23 cellular contexts compared by ENCODE assay signal in the genomic region with DNA sequence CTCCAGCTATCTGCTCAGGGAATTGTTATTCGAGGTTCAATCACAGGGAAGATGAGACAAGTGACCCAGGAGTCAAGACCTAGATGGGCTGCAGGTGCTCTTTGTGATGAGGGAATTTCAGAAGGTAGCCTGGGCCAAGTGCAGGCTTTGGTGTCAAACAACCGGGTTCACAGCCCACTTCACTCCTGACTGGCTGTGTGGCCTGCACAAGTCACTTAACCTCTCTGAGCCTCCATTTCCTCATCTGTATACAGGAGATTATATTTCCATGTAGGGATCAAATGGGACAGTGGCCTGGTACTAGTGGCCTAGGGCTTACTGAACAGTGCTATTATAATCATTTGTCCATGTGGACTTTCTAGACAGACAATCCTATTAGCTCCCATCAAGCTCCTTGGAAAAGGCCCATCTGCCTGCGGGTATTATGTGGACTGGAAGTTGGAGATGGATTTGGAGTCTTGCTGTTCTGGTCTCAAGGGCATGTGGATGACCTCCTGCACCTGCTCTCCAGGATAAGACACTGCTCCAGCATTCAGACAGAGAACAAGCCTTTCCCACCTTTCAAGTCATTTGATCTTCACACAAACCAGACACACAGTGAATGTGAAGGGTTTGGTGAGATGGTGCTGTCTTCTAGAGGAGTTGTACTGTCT. TPM values are rescaled to one million over a fixed set of nuclear protein-coding genes. Genes with fewer than 3 reads are reported as not detected.
DNase-seq lines count a peak whose midpoint lies in the region; ATAC-seq, FAIRE-seq and TF ChIP-seq lines count a peak whose summit lies in the region.
"Had no signal": no experiment of that assay in that cellular context is flagged by ENCODE, and none has a peak within 500 bp of the region (broad histone marks: within the 10 kb centered on the region; RNA-seq: fewer than 3 reads in every experiment).

No MANE protein-coding gene starts in this region.

- DNase-seq in heart left ventricle (no peak), left cardiac atrium (no peak), A549 (ENCODE audit: low read depth in 1 of 2, low spot score in 1 of 2) (no peak), NCI-H82 treated with DMSO at 0.1 percent for 48 hours (lab: John Stamatoyannopoulos, UW; ENCODE audit: unreplicated experiment) (peak; percentile 87), HEK293T (ENCODE audit: extremely low spot score) (no peak), suprapubic skin (ENCODE audit: low spot score in 2 of 2) (no peak)
- no peak for DNase-seq in CD4-positive, alpha-beta memory T cell
- DNase-seq: 8988T, GDM1, HCEC 1CT, KBM-7, NCI-H1092 treated with DMSO at 0.1 percent for 48 hours, NCI-H146, NCI-H2029, NCI-H2227 treated with DMSO at 0.1 percent for 48 hours, NCI-H510A had no signal

- POLR2A ChIA-PET in A549 (lab: Yijun Ruan, JAX) (no interaction called here), HEK293T (lab: Yijun Ruan, JAX) (no interaction called here)
- POLR2A ChIA-PET in CD4-positive, alpha-beta memory T cell (lab: Charles Lee; ENCODE audit: partially characterized antibody), result interaction anchor here (1.3 kb wide), 1 partner anchor 10 kb away, joined by 3 read pairs; a partner anchor contains a TSS

- no peaks in the 10 kb centered on the region for H3K9me3 ChIP-seq in heart left ventricle
- H3K9me3 ChIP-seq in A549, result no peaks in the 10 kb centered on the region
- H3K9me3 ChIP-seq in parathyroid adenoma (ENCODE audit: control insufficient read depth, low read length), result no peaks in the 10 kb centered on the region
- no peaks in the 10 kb centered on the region for H3K9me3 ChIP-seq in CD4-positive, alpha-beta memory T cell (ENCODE audit: control insufficient read depth in 1 of 2, low read length in 2 of 2)
- no peaks in the 10 kb centered on the region for H3K9me3 ChIP-seq in suprapubic skin
- H3K9me3 ChIP-seq: SJSA1 had no signal

- CTCF ChIA-PET in A549 (lab: Yijun Ruan, JAX), result interaction anchor here (1.2 to 4.3 kb wide), 5 partner anchors 17 to 111 kb away, joined by 3 to 33 read pairs (median 13); no protein-coding TSS in a partner anchor
- CTCF ChIA-PET in HEK293T (lab: Yijun Ruan, JAX), result interaction anchor here (0.6 kb wide), 1 partner anchor 15 kb away, joined by 4 read pairs; no protein-coding TSS in a partner anchor
- CTCF ChIA-PET in CD4-positive, alpha-beta memory T cell (lab: Charles Lee; ENCODE audit: partially characterized antibody), result interaction anchor here (0.9 to 2.4 kb wide), 2 partner anchors 23 to 70 kb away, joined by 3 to 9 read pairs; no protein-coding TSS in a partner anchor

- peak overlapping the region; percentile 31 for H2AFZ ChIP-seq in parathyroid adenoma
- H2AFZ ChIP-seq: GM23338 had no signal

- TF ChIP-seq CTCF in heart left ventricle (IDR thresholded peaks at IDR 0.05), result no peak
- TF ChIP-seq CTCF in A549 (IDR thresholded peaks at IDR 0.05), result no peak
- no peak for TF ChIP-seq CTCF in parathyroid adenoma (IDR thresholded peaks at IDR 0.05)
- TF ChIP-seq CTCF in suprapubic skin (IDR thresholded peaks at IDR 0.05), result no peak

- TF ChIP-seq RAD21 in A549 (conservative IDR thresholded peaks at IDR 0.05 in 1 of 2, IDR thresholded peaks at IDR 0.05 in 1 of 2), result no peak

- TF ChIP-seq EP300 in A549 (IDR thresholded peaks at IDR 0.05) (no peak), suprapubic skin (IDR thresholded peaks at IDR 0.05) (no peak)

- no peaks in the 10 kb centered on the region for H3K36me3 ChIP-seq in heart left ventricle
- no peaks in the 10 kb centered on the region for H3K36me3 ChIP-seq in parathyroid adenoma (ENCODE audit: control insufficient read depth, insufficient read depth, low read length)
- no peaks in the 10 kb centered on the region for H3K36me3 ChIP-seq in CD4-positive, alpha-beta memory T cell (ENCODE audit: insufficient read depth, low read length)
- H3K36me3 ChIP-seq in suprapubic skin, result no peaks in the 10 kb centered on the region
- H3K36me3 ChIP-seq: SJSA1 had no signal

- no peak for TF ChIP-seq POLR2A in heart left ventricle (IDR thresholded peaks at IDR 0.05)
- TF ChIP-seq POLR2A in A549 (IDR thresholded peaks at IDR 0.05; ENCODE audit: low read length), result no peak
- TF ChIP-seq POLR2A in suprapubic skin (IDR thresholded peaks at IDR 0.05), result no peak

- no peak for FAIRE-seq in A549 (lab: Jason Lieb, UNC)
- FAIRE-seq: D721Med, GM18507 had no signal

- peak overlapping the region in 10 of 12 donors; percentile 34 to 88 (median 57) for H3K27ac ChIP-seq in heart left ventricle
- H3K27ac ChIP-seq in A549, result no peak overlapping the region; a peak in 1 of 6 replicates
- H3K27ac ChIP-seq in parathyroid adenoma, result peak overlapping the region; percentile 9
- no peak overlapping the region for H3K27ac ChIP-seq in CD4-positive, alpha-beta memory T cell (ENCODE audit: low read depth, low read length)
- H3K27ac ChIP-seq in suprapubic skin, result no peak overlapping the region
- H3K27ac ChIP-seq: C4-2B, SJSA1 had no signal

- H3K9ac ChIP-seq in parathyroid adenoma, result no peak overlapping the region

- H3K27me3 ChIP-seq in heart left ventricle (peaks cover 0 to 24% (median 10%) of the 10 kb centered on the region in 9 donors), parathyroid adenoma (ENCODE audit: control insufficient read depth, insufficient read depth, low read length) (no peaks in the 10 kb centered on the region), suprapubic skin (peaks cover 8% of the 10 kb centered on the region)
- no peaks in the 10 kb centered on the region for H3K27me3 ChIP-seq in CD4-positive, alpha-beta memory T cell (ENCODE audit: insufficient read depth, low read length)

- no peaks in the 10 kb centered on the region for H3K9me3 Mint-ChIP-seq in CD4-positive, alpha-beta memory T cell
- H3K9me3 Mint-ChIP-seq: GM23338 had no signal

- H3K4me1 ChIP-seq in heart left ventricle, result peaks cover 0 to 47% (median 21%) of the 10 kb centered on the region in 12 donors
- peaks cover 9% of the 10 kb centered on the region; the same call in 2 of the 3 replicates for H3K4me1 ChIP-seq in A549
- H3K4me1 ChIP-seq in parathyroid adenoma, result peaks cover 13% of the 10 kb centered on the region
- H3K4me1 ChIP-seq in CD4-positive, alpha-beta memory T cell (ENCODE audit: insufficient read depth, low read length), result peaks cover 32% of the 10 kb centered on the region
- peaks cover 42% of the 10 kb centered on the region for H3K4me1 ChIP-seq in suprapubic skin

- no peak overlapping the region for H3K4me3 Mint-ChIP-seq in CD4-positive, alpha-beta memory T cell
- H3K4me3 Mint-ChIP-seq: GM23338 had no signal

- H3K27ac Mint-ChIP-seq in CD4-positive, alpha-beta memory T cell, result peak overlapping the region in 1 of 7 donors; percentile 97
- H3K27ac Mint-ChIP-seq: GM23338 had no signal

- H3K4me1 Mint-ChIP-seq in CD4-positive, alpha-beta memory T cell, result peaks cover 18 to 40% (median 26%) of the 10 kb centered on the region in 4 donors

- H3K4me3 ChIP-seq in heart left ventricle (no peak overlapping the region), A549 (no peak overlapping the region), parathyroid adenoma (ENCODE audit: low read depth, low read length) (no peak overlapping the region), suprapubic skin (no peak overlapping the region)
- no peak overlapping the region for H3K4me3 ChIP-seq in CD4-positive, alpha-beta memory T cell (ENCODE audit: low read length in 2 of 2)
- H3K4me3 ChIP-seq: GM23338, SJSA1 had no signal

- no peak overlapping the region for H3K4me2 ChIP-seq in A549
- H3K4me2 ChIP-seq in parathyroid adenoma (ENCODE audit: low read length), result no peak overlapping the region
- H3K4me2 ChIP-seq: GM23338 had no signal

- intact Hi-C loops in heart left ventricle (cut with DNase I), result no loop called here
- intact Hi-C loops in left cardiac atrium (cut with DNase I), result no loop called here
- intact Hi-C loops in CD4-positive, alpha-beta memory T cell (cut with micrococcal nuclease), result no loop called here

- 90 to 96% (median 91%) methylated on average over 3 of the region's 3 CpGs for WGBS in heart left ventricle, 4 donors
- WGBS in A549 (ENCODE audit: missing lambda C conversion rate), result 77% methylated on average over 3 of the region's 3 CpGs
- 95% methylated on average over 3 of the region's 3 CpGs for WGBS in suprapubic skin

- H3K79me2 ChIP-seq in parathyroid adenoma, result no peaks in the 10 kb centered on the region

- peaks cover under 1 to 6% of the 10 kb centered on the region in 2 donors for H3K36me3 Mint-ChIP-seq in CD4-positive, alpha-beta memory T cell

- peaks cover 0 to 6% of the 10 kb centered on the region in 2 donors for H3K27me3 Mint-ChIP-seq in CD4-positive, alpha-beta memory T cell

- ATAC-seq in heart left ventricle (no peak), left cardiac atrium (no peak), A549 (no peak)
- ATAC-seq: GM23338, Panc1 had no signal

RNA-seq across cellular contexts. Expression of a gene that starts 3.1 kb away (rescaled TPM):
- 100 to 1,000 TPM in 4 of 9 donors, 10 to 100 TPM in 5; 20.6 to 918 (median 77.7) TPM for total RNA-seq in heart left ventricle
- polyA plus RNA-seq in heart left ventricle, result 100 to 1,000 TPM; 144 to 145 TPM
- total RNA-seq in left cardiac atrium, result 100 to 1,000 TPM; 104 to 336 TPM
- polyA plus RNA-seq in A549 (2011; rRNA removed), result 44.0 and 74.5 TPM in 2 replicates
- polyA plus RNA-seq in A549 (2012; cell fraction: cytosol; rRNA removed), result 137 and 141 TPM in 2 replicates
- polyA plus RNA-seq in A549 (2012; cell fraction: nucleus; rRNA removed), result 101 and 209 TPM in 2 replicates
- polyA plus RNA-seq in A549 (2017; fragmentation: RNase III; extraction: RNeasy Plus Mini Kit Qiagen cat#74134 plus additional on column Dnase treatment), result 73.4 to 131 TPM (median 121 TPM) in 3 replicates
- polyA minus RNA-seq in A549 (2011; rRNA and poly(A)+ RNA removed), result 203 and 212 TPM in 2 replicates
- 10 to 100 TPM; 21.0 to 23.7 TPM for total RNA-seq in CD4-positive, alpha-beta memory T cell
- polyA plus RNA-seq in CD4-positive, alpha-beta memory T cell, result 100 to 1,000 TPM in 1 of 2 donors, 10 to 100 TPM in 1; 76.0 to 146 TPM
- 1,000 to 10,000 TPM; 2,588 to 6,426 (median 4,304) TPM for total RNA-seq in suprapubic skin

RNA-seq across cellular contexts. Expression of a gene that starts 9.6 kb away (rescaled TPM):
- total RNA-seq in heart left ventricle (1 to 10 TPM in 2 of 9 donors, not detected in 7; 2.2 to 3.1 TPM), left cardiac atrium (not detected), suprapubic skin (10 to 100 TPM in 2 of 4 donors, 1 to 10 TPM in 2; 1.9 to 23.9 (median 11.9) TPM)
- polyA plus RNA-seq in heart left ventricle (not detected), A549 (2011; rRNA removed) (not detected in 2 replicates), A549 (2017; fragmentation: RNase III; extraction: RNeasy Plus Mini Kit Qiagen cat#74134 plus additional on column Dnase treatment) (not detected in 3 replicates)
- polyA plus RNA-seq in A549 (2012; cell fraction: cytosol; rRNA removed), result not detected in 2 replicates
- not detected in 2 replicates for polyA plus RNA-seq in A549 (2012; cell fraction: nucleus; rRNA removed)
- not detected in 2 replicates for polyA minus RNA-seq in A549 (2011; rRNA and poly(A)+ RNA removed)
- under 1 TPM in 1 of 2 experiments, not detected in 1; 0.78 TPM for total RNA-seq in CD4-positive, alpha-beta memory T cell
- not detected for polyA plus RNA-seq in CD4-positive, alpha-beta memory T cell
- total RNA-seq: SJSA1 had no signal

RNA-seq across cellular contexts. Expression of a gene that starts 11.3 kb away (rescaled TPM):
- 10 to 100 TPM in 1 of 9 donors, 1 to 10 TPM in 2, not detected in 6; 1.4 to 19.1 (median 6.0) TPM for total RNA-seq in heart left ventricle
- polyA plus RNA-seq in heart left ventricle, result 1 to 10 TPM in 1 of 2 donors, not detected in 1; 7.2 TPM
- 1 to 10 TPM; 3.6 to 5.1 TPM for total RNA-seq in left cardiac atrium
- polyA plus RNA-seq in A549 (2011; rRNA removed), result not detected in 2 replicates
- not detected in 2 replicates for polyA plus RNA-seq in A549 (2012; cell fraction: cytosol; rRNA removed)
- not detected in 2 replicates for polyA plus RNA-seq in A549 (2012; cell fraction: nucleus; rRNA removed)
- not detected in 3 replicates for polyA plus RNA-seq in A549 (2017; fragmentation: RNase III; extraction: RNeasy Plus Mini Kit Qiagen cat#74134 plus additional on column Dnase treatment)
- polyA minus RNA-seq in A549 (2011; rRNA and poly(A)+ RNA removed), result not detected in 2 replicates
- not detected for total RNA-seq in CD4-positive, alpha-beta memory T cell
- polyA plus RNA-seq in CD4-positive, alpha-beta memory T cell, result 1 to 10 TPM in 1 of 2 donors, not detected in 1; 1.3 TPM
- total RNA-seq in suprapubic skin, result 100 to 1,000 TPM in 1 of 4 donors, 10 to 100 TPM in 3; 35.9 to 117 (median 62.7) TPM
- total RNA-seq: SJSA1 had no signal

RNA-seq across cellular contexts. Expression of a gene that starts 21.4 kb away (rescaled TPM):
- total RNA-seq in heart left ventricle, result 1 to 10 TPM in 7 of 9 donors, not detected in 2; 1.3 to 8.1 (median 3.3) TPM
- 1 to 10 TPM; 1.3 to 1.4 TPM for polyA plus RNA-seq in heart left ventricle
- total RNA-seq in left cardiac atrium, result 1 to 10 TPM; 6.7 to 7.9 TPM
- polyA plus RNA-seq in A549 (2011; rRNA removed), result 4.1 and 5.6 TPM in 2 replicates
- polyA plus RNA-seq in A549 (2012; cell fraction: cytosol; rRNA removed), result 4.0 and 4.6 TPM in 2 replicates
- 1.4 and 2.7 TPM in 2 replicates for polyA plus RNA-seq in A549 (2012; cell fraction: nucleus; rRNA removed)
- 6.8 to 11.3 TPM (median 10.8 TPM) in 3 replicates for polyA plus RNA-seq in A549 (2017; fragmentation: RNase III; extraction: RNeasy Plus Mini Kit Qiagen cat#74134 plus additional on column Dnase treatment)
- polyA minus RNA-seq in A549 (2011; rRNA and poly(A)+ RNA removed), result 2.4 and 4.3 TPM in 2 replicates
- total RNA-seq in CD4-positive, alpha-beta memory T cell, result 10 to 100 TPM in 1 of 2 experiments, 1 to 10 TPM in 1; 8.3 to 12.9 TPM
- polyA plus RNA-seq in CD4-positive, alpha-beta memory T cell, result 10 to 100 TPM; 12.0 to 28.9 TPM
- total RNA-seq in suprapubic skin, result 10 to 100 TPM in 3 of 4 donors, 1 to 10 TPM in 1; 5.6 to 16.6 (median 12.9) TPM
- total RNA-seq: SJSA1 had no signal

RNA-seq across cellular contexts. Expression of a gene that starts 27.5 kb away (rescaled TPM):
- not detected for total RNA-seq in heart left ventricle
- polyA plus RNA-seq in heart left ventricle, result not detected
- total RNA-seq in left cardiac atrium, result not detected
- polyA plus RNA-seq in A549 (2011; rRNA removed), result not detected in 2 replicates
- not detected in 2 replicates for polyA plus RNA-seq in A549 (2012; cell fraction: cytosol; rRNA removed)
- not detected in 2 replicates for polyA plus RNA-seq in A549 (2012; cell fraction: nucleus; rRNA removed)
- polyA plus RNA-seq in A549 (2017; fragmentation: RNase III; extraction: RNeasy Plus Mini Kit Qiagen cat#74134 plus additional on column Dnase treatment), result not detected in 3 replicates
- not detected in 2 replicates for polyA minus RNA-seq in A549 (2011; rRNA and poly(A)+ RNA removed)
- not detected for total RNA-seq in CD4-positive, alpha-beta memory T cell
- not detected for polyA plus RNA-seq in CD4-positive, alpha-beta memory T cell
- not detected for total RNA-seq in suprapubic skin
- total RNA-seq: GM23338, SJSA1 had no signal
- polyA plus RNA-seq: GM23338 had no signal

Comparison
In these comparisons a context has a peak if more than half of its experiments do, and no peak if none do; other contexts are left out.
1. H3K27ac ChIP-seq: peak in heart left ventricle (10 of 12) and parathyroid adenoma (single experiment); none in A549 (0 of 2), CD4-positive, alpha-beta memory T cell (single experiment) and suprapubic skin (single experiment).